Comparison of ENCODE assay signal across 2 cellular contexts in the genomic region with DNA sequence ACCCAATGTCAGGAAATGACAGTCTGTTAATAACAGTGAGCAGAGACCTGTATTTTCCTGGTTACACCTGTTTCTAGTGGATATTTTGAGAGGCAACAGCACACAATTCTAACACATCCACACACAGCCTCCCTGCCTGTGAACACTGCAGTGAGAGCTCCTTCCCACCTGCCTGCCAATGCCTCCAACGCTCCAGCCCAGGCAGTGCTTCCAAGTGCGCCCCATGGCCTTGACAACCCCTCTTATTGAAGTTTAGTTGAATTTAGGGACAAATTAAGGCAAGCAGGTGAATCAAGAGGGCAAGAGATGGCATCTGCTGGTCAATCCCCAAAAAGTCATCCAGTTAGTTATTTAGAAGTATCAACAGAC.
TF ChIP-seq lines count a peak whose summit lies in the region.

No MANE protein-coding gene starts in this region.

TF ChIP-seq in IMR-90, 13 proteins besides CTCF, POLR2A, EP300 and RAD21:
- TF ChIP-seq, protein P1, sequence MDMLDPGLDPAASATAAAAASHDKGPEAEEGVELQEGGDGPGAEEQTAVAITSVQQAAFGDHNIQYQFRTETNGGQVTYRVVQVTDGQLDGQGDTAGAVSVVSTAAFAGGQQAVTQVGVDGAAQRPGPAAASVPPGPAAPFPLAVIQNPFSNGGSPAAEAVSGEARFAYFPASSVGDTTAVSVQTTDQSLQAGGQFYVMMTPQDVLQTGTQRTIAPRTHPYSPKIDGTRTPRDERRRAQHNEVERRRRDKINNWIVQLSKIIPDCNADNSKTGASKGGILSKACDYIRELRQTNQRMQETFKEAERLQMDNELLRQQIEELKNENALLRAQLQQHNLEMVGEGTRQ (IDR thresholded peaks at IDR 0.05; ENCODE audit: low read depth, low read length) = no peak
- no peak for TF ChIP-seq BHLHE40 (IDR thresholded peaks at IDR 0.05; ENCODE audit: low read depth, low read length)
- TF ChIP-seq, protein P2, sequence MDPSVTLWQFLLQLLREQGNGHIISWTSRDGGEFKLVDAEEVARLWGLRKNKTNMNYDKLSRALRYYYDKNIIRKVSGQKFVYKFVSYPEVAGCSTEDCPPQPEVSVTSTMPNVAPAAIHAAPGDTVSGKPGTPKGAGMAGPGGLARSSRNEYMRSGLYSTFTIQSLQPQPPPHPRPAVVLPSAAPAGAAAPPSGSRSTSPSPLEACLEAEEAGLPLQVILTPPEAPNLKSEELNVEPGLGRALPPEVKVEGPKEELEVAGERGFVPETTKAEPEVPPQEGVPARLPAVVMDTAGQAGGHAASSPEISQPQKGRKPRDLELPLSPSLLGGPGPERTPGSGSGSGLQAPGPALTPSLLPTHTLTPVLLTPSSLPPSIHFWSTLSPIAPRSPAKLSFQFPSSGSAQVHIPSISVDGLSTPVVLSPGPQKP (IDR thresholded peaks at IDR 0.05; ENCODE audit: borderline replicate concordance, low read depth, low read length) = no peak
- TF ChIP-seq CHD1 (IDR thresholded peaks at IDR 0.05; ENCODE audit: low read depth, low read length) = no peak
- TF ChIP-seq CEBPB (IDR thresholded peaks at IDR 0.05; ENCODE audit: low read depth, low read length) = no peak
- TF ChIP-seq MAFK (IDR thresholded peaks at IDR 0.05; ENCODE audit: low read depth, low read length) = no peak
- TF ChIP-seq MAZ (IDR thresholded peaks at IDR 0.05; ENCODE audit: borderline replicate concordance, low read depth, low read length) = no peak
- no peak for TF ChIP-seq RFX5 (IDR thresholded peaks at IDR 0.05; ENCODE audit: low read depth, low read length)
- no peak for TF ChIP-seq NFE2L2 (IDR thresholded peaks at IDR 0.05; ENCODE audit: low read depth, low read length)
- TF ChIP-seq MXI1 (IDR thresholded peaks at IDR 0.05; ENCODE audit: borderline replicate concordance, low read depth, low read length) = no peak
- no peak for TF ChIP-seq RCOR1 (IDR thresholded peaks at IDR 0.05; ENCODE audit: insufficient replicate concordance, low read length)
- TF ChIP-seq SMC3 (IDR thresholded peaks at IDR 0.05; ENCODE audit: low read depth, low read length) = no peak
- no peak for TF ChIP-seq FOS (IDR thresholded peaks at IDR 0.05; ENCODE audit: low read depth, low read length)

TF ChIP-seq in GM12891, 5 proteins besides CTCF, POLR2A, EP300 and RAD21 (continued from another document):
- TF ChIP-seq POU2F2 (IDR thresholded peaks at IDR 0.05; ENCODE audit: low read depth, low read length) (no peak), POLR2AphosphoS5 (IDR thresholded peaks at IDR 0.05; ENCODE audit: low read depth, low read length) (no peak), SPI1 (IDR thresholded peaks at IDR 0.05; ENCODE audit: low read depth, low read length) (no peak)
TF ChIP-seq in GM12891: peak in this region for 0.
